ENCODE assay signal across 1 cellular context in genomic region chr6:33118525-33119123, GRCh38.
TF ChIP-seq lines count a peak whose summit lies in the region.

No MANE protein-coding gene starts in this region.

TF ChIP-seq in GM12878, 131 proteins besides CTCF, POLR2A, EP300 and RAD21:
- TF ChIP-seq SMC3 (IDR thresholded peaks at IDR 0.05; ENCODE audit: borderline replicate concordance, low read length) (peak; percentile 79), BHLHE40 (IDR thresholded peaks at IDR 0.05; ENCODE audit: borderline replicate concordance in 1 of 2, low read depth in 2 of 2, low read length in 1 of 2) (no peak), RB1 (IDR thresholded peaks at IDR 0.05; ENCODE audit: borderline replicate concordance) (peak; percentile 32; the same call in 1 of the 2 replicates), ZNF592 (IDR thresholded peaks at IDR 0.05) (peak; percentile 76; the same call in 1 of the 2 replicates), ZNF274 (IDR thresholded peaks at IDR 0.05; ENCODE audit: insufficient read depth, insufficient read length) (no peak)
